22 cellular contexts compared by ENCODE assay signal in the genomic region with DNA sequence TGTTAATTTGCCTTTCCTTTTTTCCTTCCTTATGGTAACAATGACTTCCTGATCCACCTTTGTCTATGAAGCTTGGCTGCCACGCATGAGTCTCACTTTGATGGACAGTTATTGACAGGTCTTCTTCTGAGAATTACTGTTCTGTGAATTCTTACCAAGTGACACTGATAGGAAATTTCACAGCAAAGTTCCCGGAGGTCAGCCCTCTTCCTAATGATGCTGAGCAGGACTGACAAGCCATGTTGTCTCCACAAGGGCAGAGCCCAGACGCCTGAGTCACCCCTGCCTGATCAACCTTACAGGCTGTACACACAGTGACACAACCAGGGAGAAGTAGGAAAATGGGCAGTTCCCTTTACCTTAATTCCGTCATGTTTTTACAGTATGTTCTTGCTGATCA. TPM values are rescaled to one million over a fixed set of nuclear protein-coding genes. Genes with fewer than 3 reads are reported as not detected.
DNase-seq lines count a peak whose midpoint lies in the region; ATAC-seq and TF ChIP-seq lines count a peak whose summit lies in the region.
"Had no signal": no experiment of that assay in that cellular context is flagged by ENCODE, and none has a peak within 500 bp of the region (broad histone marks: within the 10 kb centered on the region; RNA-seq: fewer than 3 reads in every experiment).

No MANE protein-coding gene starts in this region.

- peaks cover 12% of the 10 kb centered on the region for H3K4me1 ChIP-seq in BE2C
- H3K4me1 ChIP-seq in colonic mucosa: no peaks in the 10 kb centered on the region

- H3K27ac ChIP-seq in colonic mucosa: no peak overlapping the region
- H3K27ac ChIP-seq: heart left ventricle had no signal

- no peaks in the 10 kb centered on the region for H3K27me3 Mint-ChIP-seq in activated T-cell treated with anti-CD3 and anti-CD28 coated beads, Interleukin-2, amount 50 U/mL, for 24 hours
- H3K27me3 Mint-ChIP-seq: activated B cell treated with CpG ODN at 0.5 μM for 24 hours; activated naive CD8-positive, alpha-beta T cell treated with anti-CD3 and anti-CD28 coated beads, Interleukin-2, amount 50 U/mL, for 24 hours; effector memory CD8-positive, alpha-beta T cell had no signal

- no peak for ATAC-seq in GM18909 (IDR thresholded peaks at IDR 0.05; ENCODE audit: poor library complexity, unreplicated experiment)
- ATAC-seq: activated naive CD8-positive, alpha-beta T cell treated with anti-CD3 and anti-CD28 coated beads, Interleukin-2, amount 50 U/mL, for 24 hours; effector memory CD8-positive, alpha-beta T cell had no signal

- H3K27ac Mint-ChIP-seq in activated T-cell treated with anti-CD3 and anti-CD28 coated beads, Interleukin-2, amount 50 U/mL, for 24 hours: no peak overlapping the region
- H3K27ac Mint-ChIP-seq: activated B cell treated with CpG ODN at 0.5 μM for 24 hours; activated naive CD8-positive, alpha-beta T cell treated with anti-CD3 and anti-CD28 coated beads, Interleukin-2, amount 50 U/mL, for 24 hours; activated T-helper 1 cell treated with anti-CD3 and anti-CD28 coated beads, Interleukin-12 subunit alpha, Interleukin-12 subunit beta, Interleukin-2, Interleukin-4 antibody, amounts not matched to agents 30 ng/mL and 10 ng/mL and 1 ng/mL, durations not matched to agents 14 hours and 24 hours and 36 hours; effector memory CD8-positive, alpha-beta T cell; immature natural killer cell; naive B cell had no signal

- no peak overlapping the region for H3K9ac ChIP-seq in colonic mucosa (ENCODE audit: low read depth in 2 of 2, low read length in 2 of 2)

- no peaks in the 10 kb centered on the region for H3K36me3 ChIP-seq in BE2C
- H3K36me3 ChIP-seq in colonic mucosa: no peaks in the 10 kb centered on the region
- H3K36me3 ChIP-seq: heart left ventricle had no signal

- no peak overlapping the region for H3K4me3 Mint-ChIP-seq in activated T-cell treated with anti-CD3 and anti-CD28 coated beads, Interleukin-2, amount 50 U/mL, for 24 hours
- H3K4me3 Mint-ChIP-seq: activated B cell treated with CpG ODN at 0.5 μM for 24 hours; activated naive CD8-positive, alpha-beta T cell treated with anti-CD3 and anti-CD28 coated beads, Interleukin-2, amount 50 U/mL, for 24 hours; activated T-helper 1 cell treated with anti-CD3 and anti-CD28 coated beads, Interleukin-12 subunit alpha, Interleukin-12 subunit beta, Interleukin-2, Interleukin-4 antibody, amounts not matched to agents 30 ng/mL and 10 ng/mL and 1 ng/mL, durations not matched to agents 14 hours and 24 hours and 36 hours; effector memory CD8-positive, alpha-beta T cell; immature natural killer cell; naive B cell had no signal

- H3K9me3 ChIP-seq in BE2C (no peaks in the 10 kb centered on the region), colonic mucosa (no peaks in the 10 kb centered on the region)
- H3K9me3 ChIP-seq: heart left ventricle had no signal

- TF ChIP-seq CTCF in BE2C (IDR thresholded peaks at IDR 0.05; ENCODE audit: low read depth, low read length) (no peak), colonic mucosa (IDR thresholded peaks at IDR 0.05) (no peak)

- no peaks in the 10 kb centered on the region for H3K27me3 ChIP-seq in BE2C
- no peaks in the 10 kb centered on the region for H3K27me3 ChIP-seq in colonic mucosa
- H3K27me3 ChIP-seq: heart left ventricle had no signal

- no peaks in the 10 kb centered on the region for H3K36me3 Mint-ChIP-seq in activated T-cell treated with anti-CD3 and anti-CD28 coated beads, Interleukin-2, amount 50 U/mL, for 24 hours (ENCODE audit: low read depth)
- H3K36me3 Mint-ChIP-seq: immature natural killer cell, naive B cell had no signal

- peak; percentile 15 for DNase-seq in BE2C
- peak; percentile 47 for DNase-seq in HT-29 (ENCODE audit: low spot score)
- DNase-seq in RPMI7951 (ENCODE audit: low read depth): peak; percentile 33
- DNase-seq in glomerular visceral epithelial cell (ENCODE audit: extremely low spot score): peak; percentile 3
- DNase-seq in colonic mucosa: no peak
- DNase-seq in cardiac septum (ENCODE audit: low spot score): no peak
- no peak for DNase-seq in activated T-cell treated with anti-CD3 and anti-CD28 coated beads, Interleukin-2, amount 50 U/mL, for 24 hours
- DNase-seq: activated B cell treated with CpG ODN at 0.5 μM for 24 hours; activated naive CD8-positive, alpha-beta T cell treated with anti-CD3 and anti-CD28 coated beads, Interleukin-2, amount 50 U/mL, for 24 hours; central memory CD4-positive, alpha-beta T cell; effector memory CD8-positive, alpha-beta T cell; heart left ventricle; immature natural killer cell; naive B cell; NCI-H1436 treated with DMSO at 0.1 percent for 48 hours; SHP77 treated with DMSO at 0.1 percent for 48 hours; small intestine; stimulated activated CD4-positive, alpha-beta T cell treated with anti-CD3 and anti-CD28 coated beads, Interleukin-4, amount 100 ng/mL, for 24 hours; T-helper 2 cell had no signal

- H3K4me1 Mint-ChIP-seq in activated T-cell treated with anti-CD3 and anti-CD28 coated beads, Interleukin-2, amount 50 U/mL, for 24 hours (ENCODE audit: low read depth): no peaks in the 10 kb centered on the region
- H3K4me1 Mint-ChIP-seq: activated B cell treated with CpG ODN at 0.5 μM for 24 hours; activated naive CD8-positive, alpha-beta T cell treated with anti-CD3 and anti-CD28 coated beads, Interleukin-2, amount 50 U/mL, for 24 hours; immature natural killer cell; naive B cell had no signal

- intact Hi-C loops in colonic mucosa (cut with DNase I): loop anchor here (10.0 kb wide), 1 partner anchor 1234 kb away; no protein-coding TSS in a partner anchor
- intact Hi-C loops in cardiac septum (cut with DNase I): loop anchor here (5.0 to 10.0 kb wide), 4 partner anchors 94 to 1236 kb away; no protein-coding TSS in a partner anchor

- no peak overlapping the region for H3K4me3 ChIP-seq in BE2C (ENCODE audit: low read depth, low read length)
- H3K4me3 ChIP-seq in colonic mucosa: no peak overlapping the region
- H3K4me3 ChIP-seq: heart left ventricle had no signal

- H3K9me3 Mint-ChIP-seq in activated T-cell treated with anti-CD3 and anti-CD28 coated beads, Interleukin-2, amount 50 U/mL, for 24 hours: no peaks in the 10 kb centered on the region
- H3K9me3 Mint-ChIP-seq: activated B cell treated with CpG ODN at 0.5 μM for 24 hours; activated naive CD8-positive, alpha-beta T cell treated with anti-CD3 and anti-CD28 coated beads, Interleukin-2, amount 50 U/mL, for 24 hours; activated T-helper 1 cell treated with anti-CD3 and anti-CD28 coated beads, Interleukin-12 subunit alpha, Interleukin-12 subunit beta, Interleukin-2, Interleukin-4 antibody, amounts not matched to agents 30 ng/mL and 10 ng/mL and 1 ng/mL, durations not matched to agents 14 hours and 24 hours and 36 hours had no signal

RNA-seq across cellular contexts. Expression of gene ZC3H11B, which starts 44.2 kb away (rescaled TPM):
- polyA plus RNA-seq in BE2C (2012; ENCODE audit: insufficient read depth, insufficient read length, low read depth): 0.82 TPM
- 0.05 TPM in 1 of 2 replicates, not detected in the other for total RNA-seq in HT-29 (2014; rRNA removed; shearing (Covaris generic))
- total RNA-seq in RPMI7951 (2014; rRNA removed; shearing (Covaris generic)): 0.10 and 0.12 TPM in 2 replicates
- total RNA-seq in colonic mucosa (under 1 TPM in 1 of 2 donors, not detected in 1; 0.22 TPM), cardiac septum (0.35 TPM)
- total RNA-seq: activated B cell treated with CpG ODN at 0.5 μM for 24 hours; activated T-helper 1 cell treated with anti-CD3 and anti-CD28 coated beads, Interleukin-12 subunit alpha, Interleukin-12 subunit beta, Interleukin-2, Interleukin-4 antibody, amounts not matched to agents 30 ng/mL and 10 ng/mL and 1 ng/mL, durations not matched to agents 14 hours and 24 hours and 36 hours; lung microvascular endothelial cell had no signal
- polyA plus RNA-seq: immature natural killer cell had no signal

Comparison
In these comparisons a context has a peak if more than half of its experiments do, and no peak if none do; other contexts are left out.
1. DNase-seq: peak in BE2C (single experiment), HT-29 (single experiment), RPMI7951 (single experiment) and glomerular visceral epithelial cell (single experiment); none in colonic mucosa (single experiment), cardiac septum (single experiment) and activated T-cell treated with anti-CD3 and anti-CD28 coated beads, Interleukin-2, amount 50 U/mL, for 24 hours (single experiment).